ENCODE assay signal across 25 cellular contexts in genomic region chr18:43405097-43405496, GRCh38.
DNase-seq lines count a peak whose midpoint lies in the region; ATAC-seq and TF ChIP-seq lines count a peak whose summit lies in the region.
"Had no signal": no experiment of that assay in that cellular context is flagged by ENCODE, and none has a peak within 500 bp of the region (broad histone marks: within the 10 kb centered on the region; RNA-seq: fewer than 3 reads in every experiment).

No MANE protein-coding gene starts in this region.

- no peak overlapping the region for H3K27ac ChIP-seq in sigmoid colon
- H3K27ac ChIP-seq: PC-9 had no signal

- H3K4me3 ChIP-seq in cardiac fibroblast (replicated peaks in 1 of 2; ENCODE audit: low read depth in 2 of 2, low read length in 2 of 2) (no peak overlapping the region), sigmoid colon (no peak overlapping the region)
- H3K4me3 ChIP-seq: GM12878, PC-9 had no signal

- ATAC-seq in GM19455 (IDR thresholded peaks at IDR 0.05; ENCODE audit: unreplicated experiment) = no peak
- ATAC-seq: activated T-cell treated with anti-CD3 and anti-CD28 coated beads, Interleukin-2, amount 50 U/mL, for 4 hours; GM12878; left ventricle myocardium superior; naive thymus-derived CD8-positive, alpha-beta T cell; stimulated activated effector memory CD8-positive, alpha-beta T cell treated with anti-CD3 and anti-CD28 coated beads, Interleukin-12 subunit alpha, Interleukin-12 subunit beta, amount 100 ng/mL, for 72 hours had no signal

- TF ChIP-seq CTCF in cardiac fibroblast (IDR thresholded peaks at IDR 0.05; ENCODE audit: low read depth, low read length) (no peak), sigmoid colon (IDR thresholded peaks at IDR 0.05) (no peak)

- intact Hi-C loops in sigmoid colon (cut with DNase I) = no loop called here

- 20 to 64% methylated on average over 1 of the region's 1 CpG for WGBS in sigmoid colon, 2 donors

- no peak for TF ChIP-seq POLR2A in sigmoid colon (IDR thresholded peaks at IDR 0.05)

- no peaks in the 10 kb centered on the region for H3K9me3 ChIP-seq in sigmoid colon

- no peak for TF ChIP-seq EP300 in sigmoid colon (IDR thresholded peaks at IDR 0.05)

- H3K4me1 ChIP-seq in sigmoid colon = no peaks in the 10 kb centered on the region

- no peaks in the 10 kb centered on the region for H3K27me3 ChIP-seq in sigmoid colon

- DNase-seq in DMS53 (lab: John Stamatoyannopoulos, UW) (peak; percentile 65), NCI-H146 treated with DMSO at 0.1 percent for 48 hours (lab: John Stamatoyannopoulos, UW; ENCODE audit: unreplicated experiment) (peak; percentile 38), cardiac fibroblast (ENCODE audit: low read depth in 2 of 2) (peak; percentile 3 to 4), renal cortical epithelial cell (ENCODE audit: low read depth) (peak; percentile 64), mucosa of gallbladder (ENCODE audit: low spot score) (no peak), sigmoid colon (no peak)
- DNase-seq: activated CD4-positive, alpha-beta T cell treated with anti-CD3 and anti-CD28 coated beads, Interleukin-2, amount 10 ng/mL, durations not matched to agents 24 days and 14 days; activated gamma-delta T cell treated with Interleukin-2 at 50 U/mL for 16 hours; activated T-cell treated with anti-CD3 and anti-CD28 coated beads, Interleukin-2, amount 50 U/mL, for 4 hours; cerebellar nuclear complex; EL; HFFc6; hypothalamus; left ventricle myocardium superior; MM.1S; naive thymus-derived CD8-positive, alpha-beta T cell; NCI-H1436 treated with DMSO at 0.1 percent for 48 hours; NCI-H524; NK-92 treated with Interleukin-12 subunit alpha and Interleukin-12 subunit beta, amount 100 ng/mL, for 24 hours; PC-9; SIG-M5; stimulated activated CD4-positive, alpha-beta T cell treated with anti-CD3 and anti-CD28 coated beads, Interleukin-4, amount 100 ng/mL, for 1 hour had no signal

- H3K36me3 ChIP-seq in sigmoid colon = no peaks in the 10 kb centered on the region

Comparison
In these comparisons a context has a peak if more than half of its experiments do, and no peak if none do; other contexts are left out.
1. DNase-seq: peak in DMS53 (single experiment), NCI-H146 treated with DMSO at 0.1 percent for 48 hours (single experiment), cardiac fibroblast (2 of 2) and renal cortical epithelial cell (single experiment); none in mucosa of gallbladder (single experiment) and sigmoid colon (single experiment).